ENCODE assay signal across 8 cellular contexts in the genomic region with DNA sequence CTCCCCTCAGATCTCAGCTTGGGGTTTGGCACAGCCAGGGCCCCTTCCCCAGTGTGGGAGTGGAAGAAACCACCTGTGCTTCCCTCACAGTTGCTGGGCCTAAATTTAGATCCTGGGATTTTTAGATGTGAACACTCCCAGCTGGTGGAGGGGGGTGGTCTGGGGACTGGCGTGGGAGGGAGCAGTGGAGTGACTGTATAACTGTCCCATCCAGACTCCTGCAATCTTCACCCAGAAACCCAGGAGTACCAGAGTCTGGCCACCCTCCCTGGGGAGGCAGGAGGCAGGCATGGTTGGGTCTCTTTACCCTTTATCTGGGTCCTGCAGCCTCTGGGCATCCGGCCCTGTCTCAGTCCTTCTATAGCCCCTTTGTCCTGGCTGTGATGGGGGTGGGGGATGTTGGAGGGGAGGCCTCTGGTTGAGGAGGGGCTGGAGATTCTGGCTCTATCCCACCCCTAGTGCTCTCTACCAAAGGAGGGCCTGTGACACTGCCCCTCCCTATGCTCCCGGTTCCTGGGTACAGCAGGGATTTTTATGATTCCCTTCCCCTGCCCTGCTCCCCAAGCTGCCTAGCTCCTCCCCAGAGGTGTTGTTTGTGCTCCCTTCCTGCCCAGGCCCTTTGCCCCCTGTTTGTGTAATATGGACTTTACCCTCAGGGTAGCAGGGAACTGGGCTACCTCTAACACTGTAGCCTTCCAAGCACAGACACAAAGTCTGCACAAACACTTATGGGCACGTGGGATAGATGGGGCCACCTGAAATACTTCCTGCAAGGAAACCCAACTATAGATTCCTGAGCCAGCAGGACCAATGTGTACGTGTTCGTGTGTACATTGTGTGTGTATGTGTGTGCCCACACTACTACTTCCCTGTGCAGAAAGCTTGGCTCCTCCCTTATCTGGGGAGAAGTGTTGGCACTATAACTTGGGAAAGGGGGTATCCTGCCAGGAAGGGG. TPM values are rescaled to one million over a fixed set of nuclear protein-coding genes. Genes with fewer than 3 reads are reported as not detected.
DNase-seq lines count a peak whose midpoint lies in the region; ATAC-seq and TF ChIP-seq lines count a peak whose summit lies in the region.

No MANE protein-coding gene starts in this region.

- H3K27me3 ChIP-seq in transverse colon, result no peaks in the 10 kb centered on the region

- TF ChIP-seq EP300 in transverse colon (IDR thresholded peaks at IDR 0.05; ENCODE audit: low read depth), result peak; percentile 17

- H3K4me3 Mint-ChIP-seq in activated CD4-positive, alpha-beta T cell treated with anti-CD3 and anti-CD28 coated beads, Interleukin-2, amount 10 ng/mL, durations not matched to agents 24 days and 14 days, result peak overlapping the region; percentile 88
- no peak overlapping the region for H3K4me3 Mint-ChIP-seq in activated CD4-positive, alpha-beta T cell treated with anti-CD3 and anti-CD28 coated beads for 36 hours
- H3K4me3 Mint-ChIP-seq in endothelial cell (ENCODE audit: unreplicated experiment), result peak overlapping the region; percentile 51

- in situ Hi-C loops in transverse colon (cut with MboI; ENCODE audit: low pct_ligation_motif_present in 1 of 4, low pct_unique_long_range_greater_than_20kb in 1 of 4, low sequenced_read_pairs in 3 of 4), result no loop called here

- peak; percentile 91 for TF ChIP-seq POLR2A in transverse colon (IDR thresholded peaks at IDR 0.05)

- H3K4me3 ChIP-seq in transverse colon, result peak overlapping the region; percentile 15 to 74 (median 64)

- ATAC-seq in activated CD4-positive, alpha-beta T cell treated with anti-CD3 and anti-CD28 coated beads for 36 hours, result no peak
- no peak for ATAC-seq in HG03439 (IDR thresholded peaks at IDR 0.05; ENCODE audit: unreplicated experiment)

- no peaks in the 10 kb centered on the region for H3K36me3 ChIP-seq in transverse colon

- no peak overlapping the region for H3K27ac Mint-ChIP-seq in activated CD4-positive, alpha-beta T cell treated with anti-CD3 and anti-CD28 coated beads, Interleukin-2, amount 10 ng/mL, durations not matched to agents 24 days and 14 days
- H3K27ac Mint-ChIP-seq in activated CD4-positive, alpha-beta T cell treated with anti-CD3 and anti-CD28 coated beads for 36 hours, result no peak overlapping the region
- no peak overlapping the region for H3K27ac Mint-ChIP-seq in endothelial cell (ENCODE audit: unreplicated experiment)

- intact Hi-C loops in activated CD4-positive, alpha-beta T cell treated with anti-CD3 and anti-CD28 coated beads, Interleukin-2, amount 10 ng/mL, durations not matched to agents 24 days and 14 days (cut with micrococcal nuclease), result loop anchor here (5.0 kb wide), 1 partner anchor 34 kb away; no protein-coding TSS in a partner anchor
- intact Hi-C loops in activated CD4-positive, alpha-beta T cell treated with anti-CD3 and anti-CD28 coated beads for 36 hours (cut with DNase I, micrococcal nuclease), result loop anchor here in 1 of 2 experiments (5.0 kb wide), 1 partner anchor 34 kb away; no protein-coding TSS in a partner anchor
- intact Hi-C loops in transverse colon (cut with DNase I; ENCODE audit: low total_unique reads), result no loop called here

- peaks cover 9% of the 10 kb centered on the region for H3K4me1 Mint-ChIP-seq in activated CD4-positive, alpha-beta T cell treated with anti-CD3 and anti-CD28 coated beads, Interleukin-2, amount 10 ng/mL, durations not matched to agents 24 days and 14 days
- peaks cover 8% of the 10 kb centered on the region for H3K4me1 Mint-ChIP-seq in activated CD4-positive, alpha-beta T cell treated with anti-CD3 and anti-CD28 coated beads for 36 hours
- H3K4me1 Mint-ChIP-seq in endothelial cell (ENCODE audit: unreplicated experiment), result peaks cover 13% of the 10 kb centered on the region

- no peaks in the 10 kb centered on the region for H3K9me3 ChIP-seq in transverse colon

- WGBS in transverse colon (ENCODE audit: low coverage in 1 of 2), 2 donors, result 25 to 33% methylated on average over 3 to 6 of the region's 6 CpGs

- peaks cover 1 to 51% (median 30%) of the 10 kb centered on the region in 4 donors for H3K4me1 ChIP-seq in transverse colon

- TF ChIP-seq CTCF in endothelial cell (IDR thresholded peaks at IDR 0.05; ENCODE audit: unreplicated experiment) (no peak), transverse colon (IDR thresholded peaks at IDR 0.05) (no peak)

- CTCF ChIA-PET in activated CD4-positive, alpha-beta T cell treated with anti-CD3 and anti-CD28 coated beads for 36 hours (lab: Charles Lee), result interaction anchor here (0.7 to 2.6 kb wide), 5 partner anchors 22 to 544 kb away, joined by 3 to 7 read pairs (median 4); a partner anchor contains a TSS

- H3K36me3 Mint-ChIP-seq in activated CD4-positive, alpha-beta T cell treated with anti-CD3 and anti-CD28 coated beads, Interleukin-2, amount 10 ng/mL, durations not matched to agents 24 days and 14 days (ENCODE audit: low read depth), result no peaks in the 10 kb centered on the region
- no peaks in the 10 kb centered on the region for H3K36me3 Mint-ChIP-seq in activated CD4-positive, alpha-beta T cell treated with anti-CD3 and anti-CD28 coated beads for 36 hours (ENCODE audit: low read depth)
- H3K36me3 Mint-ChIP-seq in endothelial cell (ENCODE audit: low read depth, unreplicated experiment), result no peaks in the 10 kb centered on the region

- POLR2A ChIA-PET in activated CD4-positive, alpha-beta T cell treated with anti-CD3 and anti-CD28 coated beads for 36 hours (lab: Charles Lee), result no interaction called here

- no peaks in the 10 kb centered on the region for H3K9me3 Mint-ChIP-seq in activated CD4-positive, alpha-beta T cell treated with anti-CD3 and anti-CD28 coated beads, Interleukin-2, amount 10 ng/mL, durations not matched to agents 24 days and 14 days
- no peaks in the 10 kb centered on the region for H3K9me3 Mint-ChIP-seq in activated CD4-positive, alpha-beta T cell treated with anti-CD3 and anti-CD28 coated beads for 36 hours (ENCODE audit: low read depth)
- no peaks in the 10 kb centered on the region for H3K9me3 Mint-ChIP-seq in endothelial cell (ENCODE audit: unreplicated experiment)

- H3K27ac ChIP-seq in transverse colon, result peak overlapping the region; percentile 89 to 94 (median 90)

- peaks cover 28% of the 10 kb centered on the region for H3K27me3 Mint-ChIP-seq in activated CD4-positive, alpha-beta T cell treated with anti-CD3 and anti-CD28 coated beads, Interleukin-2, amount 10 ng/mL, durations not matched to agents 24 days and 14 days
- H3K27me3 Mint-ChIP-seq in activated CD4-positive, alpha-beta T cell treated with anti-CD3 and anti-CD28 coated beads for 36 hours, result peaks cover 6% of the 10 kb centered on the region
- H3K27me3 Mint-ChIP-seq in endothelial cell (ENCODE audit: unreplicated experiment), result peaks cover 10% of the 10 kb centered on the region

- no peak for DNase-seq in activated CD4-positive, alpha-beta T cell treated with anti-CD3 and anti-CD28 coated beads, Interleukin-2, amount 10 ng/mL, durations not matched to agents 24 days and 14 days
- DNase-seq in activated CD4-positive, alpha-beta T cell treated with anti-CD3 and anti-CD28 coated beads for 36 hours, result no peak
- DNase-seq in endothelial cell (ENCODE audit: low spot score) (no peak), mucosa of gallbladder (ENCODE audit: low spot score) (peak; percentile 88), transverse colon (peak; percentile 85), MV-4-11 (lab: John Stamatoyannopoulos, UW) (no peak), SIG-M5 treated with dmso at 0.1 percent for 504 hours (lab: John Stamatoyannopoulos, UW; ENCODE audit: unreplicated experiment) (no peak)

RNA-seq across cellular contexts. Expression of a gene that starts 1.7 kb away (rescaled TPM):
- total RNA-seq in activated CD4-positive, alpha-beta T cell treated with anti-CD3 and anti-CD28 coated beads, Interleukin-2, amount 10 ng/mL, durations not matched to agents 24 days and 14 days, result 0.14 and 0.57 TPM in 2 replicates
- under 1 TPM; 0.32 to 0.57 TPM for total RNA-seq in activated CD4-positive, alpha-beta T cell treated with anti-CD3 and anti-CD28 coated beads for 36 hours
- total RNA-seq in endothelial cell (ENCODE audit: unreplicated experiment) (4.2 TPM), mucosa of gallbladder (228 TPM), transverse colon (100 to 1,000 TPM; 270 to 634 (median 340) TPM)

RNA-seq across cellular contexts. Expression of a gene that starts 22.7 kb away (rescaled TPM):
- total RNA-seq in activated CD4-positive, alpha-beta T cell treated with anti-CD3 and anti-CD28 coated beads, Interleukin-2, amount 10 ng/mL, durations not matched to agents 24 days and 14 days, result 453 and 472 TPM in 2 replicates
- total RNA-seq in activated CD4-positive, alpha-beta T cell treated with anti-CD3 and anti-CD28 coated beads for 36 hours, result 100 to 1,000 TPM; 446 to 695 TPM
- total RNA-seq in endothelial cell (ENCODE audit: unreplicated experiment), result 84.3 TPM
- 64.9 TPM for total RNA-seq in mucosa of gallbladder
- 10 to 100 TPM; 22.1 to 63.0 (median 44.8) TPM for total RNA-seq in transverse colon

RNA-seq across cellular contexts. Expression of a gene that starts 34.8 kb away (rescaled TPM):
- total RNA-seq in activated CD4-positive, alpha-beta T cell treated with anti-CD3 and anti-CD28 coated beads, Interleukin-2, amount 10 ng/mL, durations not matched to agents 24 days and 14 days, result 3,831 and 3,993 TPM in 2 replicates
- total RNA-seq in activated CD4-positive, alpha-beta T cell treated with anti-CD3 and anti-CD28 coated beads for 36 hours, result 1,000 to 10,000 TPM; 5,101 to 9,949 TPM
- total RNA-seq in endothelial cell (ENCODE audit: unreplicated experiment) (3,242 TPM), mucosa of gallbladder (2,534 TPM), transverse colon (1,000 to 10,000 TPM in 2 of 4 donors, 100 to 1,000 TPM in 2; 841 to 2,950 (median 1,684) TPM)

RNA-seq across cellular contexts. Expression of a gene that starts 36.4 kb away (rescaled TPM):
- total RNA-seq in activated CD4-positive, alpha-beta T cell treated with anti-CD3 and anti-CD28 coated beads, Interleukin-2, amount 10 ng/mL, durations not matched to agents 24 days and 14 days, result 8.9 and 11.2 TPM in 2 replicates
- 1 to 10 TPM; 6.4 to 6.5 TPM for total RNA-seq in activated CD4-positive, alpha-beta T cell treated with anti-CD3 and anti-CD28 coated beads for 36 hours
- total RNA-seq in endothelial cell (ENCODE audit: unreplicated experiment) (10.4 TPM), mucosa of gallbladder (5.4 TPM), transverse colon (10 to 100 TPM in 1 of 4 donors, 1 to 10 TPM in 3; 3.7 to 10.1 (median 4.5) TPM)

RNA-seq across cellular contexts. Expression of a gene that starts 40.0 kb away (rescaled TPM):
- 40.5 and 46.3 TPM in 2 replicates for total RNA-seq in activated CD4-positive, alpha-beta T cell treated with anti-CD3 and anti-CD28 coated beads, Interleukin-2, amount 10 ng/mL, durations not matched to agents 24 days and 14 days
- total RNA-seq in activated CD4-positive, alpha-beta T cell treated with anti-CD3 and anti-CD28 coated beads for 36 hours, result 10 to 100 TPM; 33.9 to 64.0 TPM
- total RNA-seq in endothelial cell (ENCODE audit: unreplicated experiment) (45.8 TPM), mucosa of gallbladder (34.0 TPM), transverse colon (1,000 to 10,000 TPM in 2 of 4 donors, 100 to 1,000 TPM in 2; 283 to 2,670 (median 937) TPM)

Comparison
In these comparisons a context has a peak if more than half of its experiments do, and no peak if none do; other contexts are left out.
1. DNase-seq: peak in mucosa of gallbladder (single experiment) and transverse colon (single experiment); none in activated CD4-positive, alpha-beta T cell treated with anti-CD3 and anti-CD28 coated beads, Interleukin-2, amount 10 ng/mL, durations not matched to agents 24 days and 14 days (single experiment), activated CD4-positive, alpha-beta T cell treated with anti-CD3 and anti-CD28 coated beads for 36 hours (single experiment), endothelial cell (single experiment), MV-4-11 (single experiment) and SIG-M5 treated with dmso at 0.1 percent for 504 hours (single experiment).
2. RNA of a gene that starts 1.7 kb away (total RNA-seq): 270 to 634 TPM in transverse colon and 228 TPM in mucosa of gallbladder (single experiment); 4.2 TPM in endothelial cell (single experiment), 0.32 to 0.57 TPM in activated CD4-positive, alpha-beta T cell treated with anti-CD3 and anti-CD28 coated beads for 36 hours and 0.14 to 0.57 TPM in activated CD4-positive, alpha-beta T cell treated with anti-CD3 and anti-CD28 coated beads, Interleukin-2, amount 10 ng/mL, durations not matched to agents 24 days and 14 days; every median in the first group is over 10 times any median in the second.